In genomic region chr1:236552901-236553300, GRCh38 we compare ENCODE assay signal across 1 cellular context.
TF ChIP-seq lines count a peak whose summit lies in the region.

No MANE protein-coding gene starts in this region.

TF ChIP-seq in IMR-90, 13 proteins besides CTCF, POLR2A, EP300 and RAD21 (continued from another document):
- TF ChIP-seq, protein P1, sequence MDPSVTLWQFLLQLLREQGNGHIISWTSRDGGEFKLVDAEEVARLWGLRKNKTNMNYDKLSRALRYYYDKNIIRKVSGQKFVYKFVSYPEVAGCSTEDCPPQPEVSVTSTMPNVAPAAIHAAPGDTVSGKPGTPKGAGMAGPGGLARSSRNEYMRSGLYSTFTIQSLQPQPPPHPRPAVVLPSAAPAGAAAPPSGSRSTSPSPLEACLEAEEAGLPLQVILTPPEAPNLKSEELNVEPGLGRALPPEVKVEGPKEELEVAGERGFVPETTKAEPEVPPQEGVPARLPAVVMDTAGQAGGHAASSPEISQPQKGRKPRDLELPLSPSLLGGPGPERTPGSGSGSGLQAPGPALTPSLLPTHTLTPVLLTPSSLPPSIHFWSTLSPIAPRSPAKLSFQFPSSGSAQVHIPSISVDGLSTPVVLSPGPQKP (IDR thresholded peaks at IDR 0.05; ENCODE audit: borderline replicate concordance, low read depth, low read length), result no peak
- TF ChIP-seq NFE2L2 (IDR thresholded peaks at IDR 0.05; ENCODE audit: low read depth, low read length) (no peak), FOS (IDR thresholded peaks at IDR 0.05; ENCODE audit: low read depth, low read length) (no peak), RFX5 (IDR thresholded peaks at IDR 0.05; ENCODE audit: low read depth, low read length) (no peak), CEBPB (IDR thresholded peaks at IDR 0.05; ENCODE audit: low read depth, low read length) (no peak), MAZ (IDR thresholded peaks at IDR 0.05; ENCODE audit: borderline replicate concordance, low read depth, low read length) (no peak), USF2 (IDR thresholded peaks at IDR 0.05; ENCODE audit: low read depth, low read length) (no peak), MAFK (IDR thresholded peaks at IDR 0.05; ENCODE audit: low read depth, low read length) (no peak), CHD1 (IDR thresholded peaks at IDR 0.05; ENCODE audit: low read depth, low read length) (no peak), BHLHE40 (IDR thresholded peaks at IDR 0.05; ENCODE audit: low read depth, low read length) (no peak)
